In the genomic region with DNA sequence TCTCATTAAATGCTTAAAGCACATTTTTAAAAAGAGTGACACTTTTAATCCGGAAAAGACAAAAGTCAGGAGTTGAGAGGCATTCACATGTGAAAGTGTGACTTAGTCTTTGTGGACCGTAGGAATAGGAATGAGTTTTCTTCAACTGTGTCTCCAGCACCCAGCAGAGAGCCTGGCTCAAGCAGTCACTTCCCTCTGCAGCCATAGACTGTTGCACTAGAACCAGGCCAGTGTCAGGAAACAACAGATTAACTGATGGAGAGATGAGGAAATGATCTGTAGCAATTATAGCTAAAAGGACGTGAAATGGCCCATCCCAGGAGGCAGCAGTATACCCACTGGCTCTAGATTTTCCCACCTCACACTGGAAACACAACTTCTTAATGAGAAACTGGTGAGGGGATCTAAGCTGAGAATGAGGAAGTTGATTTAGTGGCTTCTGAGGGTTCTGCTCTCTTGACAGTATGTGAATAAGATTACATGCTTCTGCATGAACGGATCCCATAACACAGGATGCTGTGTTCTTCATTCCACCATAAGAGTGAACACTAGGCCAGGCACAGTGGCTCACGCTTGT, we compare ENCODE assay signal across 1 cellular context.
TF ChIP-seq lines count a peak whose summit lies in the region.

No MANE protein-coding gene starts in this region.

TF ChIP-seq in endothelial cell of umbilical vein, 7 proteins besides CTCF, POLR2A, EP300 and RAD21:
- TF ChIP-seq, protein P1, sequence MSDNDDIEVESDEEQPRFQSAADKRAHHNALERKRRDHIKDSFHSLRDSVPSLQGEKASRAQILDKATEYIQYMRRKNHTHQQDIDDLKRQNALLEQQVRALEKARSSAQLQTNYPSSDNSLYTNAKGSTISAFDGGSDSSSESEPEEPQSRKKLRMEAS (IDR thresholded peaks at IDR 0.05; ENCODE audit: insufficient read depth, insufficient read length), result no peak
- TF ChIP-seq FOS (IDR thresholded peaks at IDR 0.05; ENCODE audit: borderline replicate concordance, insufficient read depth, low read length) (no peak), MYC (IDR thresholded peaks at IDR 0.05; ENCODE audit: low read depth, low read length) (no peak), POLR2AphosphoS5 (IDR thresholded peaks at IDR 0.05; ENCODE audit: insufficient read depth, low read depth, low read length) (no peak), GATA2 (IDR thresholded peaks at IDR 0.05; ENCODE audit: insufficient read depth, insufficient read length, low read depth, low read length) (no peak), JUN (IDR thresholded peaks at IDR 0.05; ENCODE audit: borderline replicate concordance, insufficient read depth, insufficient read length, low read depth) (no peak), EZH2 (IDR thresholded peaks at IDR 0.05; ENCODE audit: borderline replicate concordance, low read depth, low read length, severe bottlenecking) (no peak)
